8 cellular contexts compared by ENCODE assay signal in the genomic region with DNA sequence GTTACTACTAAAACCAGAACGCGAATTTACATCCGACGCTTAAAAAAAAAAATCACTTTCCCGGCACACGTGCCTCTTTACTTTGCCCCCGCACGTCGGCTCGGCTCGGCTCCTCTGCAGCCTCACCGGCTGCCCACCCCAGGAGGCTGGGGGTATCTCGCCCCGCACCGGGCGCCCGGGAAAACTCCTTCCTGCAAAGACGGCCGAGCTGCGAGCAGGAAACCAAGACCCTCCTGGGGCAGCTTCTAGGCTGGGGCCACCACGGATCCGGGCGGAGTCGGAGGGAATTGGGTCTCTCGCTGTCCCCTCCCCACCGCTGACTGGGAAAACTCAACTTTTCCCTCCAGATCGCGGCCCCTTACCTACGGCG. TPM values are rescaled to one million over a fixed set of nuclear protein-coding genes. Genes with fewer than 3 reads are reported as not detected.
DNase-seq lines count a peak whose midpoint lies in the region; ATAC-seq and TF ChIP-seq lines count a peak whose summit lies in the region.

No MANE protein-coding gene starts in this region.

- H3K4me2 ChIP-seq in osteoblast (ENCODE audit: insufficient read depth, low read length), result peak overlapping the region; percentile 90

- DNase-seq in CD4-positive, alpha-beta memory T cell, result peak in 3 of 5 donors; percentile 1 to 6 (median 2)
- DNase-seq in HFFc6 (no peak), fibroblast of villous mesenchyme (ENCODE audit: low read depth) (peak; percentile 26), osteoblast (ENCODE audit: insufficient read length, low spot score, missing footprints) (peak; percentile 67), GDM1 (lab: John Stamatoyannopoulos, UW) (no peak), 8988T (no peak)
- DNase-seq in T-helper 2 cell treated with Interferon-gamma antibody and Interleukin-4, amounts not matched to agents 5 μg/mL and 100 μg/mL, for 36 hours (ENCODE audit: low spot score), result peak; percentile 5

- intact Hi-C loops in CD4-positive, alpha-beta memory T cell (cut with micrococcal nuclease), result no loop called here

- H3K9me3 Mint-ChIP-seq in CD4-positive, alpha-beta memory T cell, result no peaks in the 10 kb centered on the region
- no peaks in the 10 kb centered on the region for H3K9me3 Mint-ChIP-seq in HFFc6
- no peaks in the 10 kb centered on the region for H3K9me3 Mint-ChIP-seq in T-helper 2 cell treated with Interferon-gamma antibody and Interleukin-4, amounts not matched to agents 5 μg/mL and 100 μg/mL, for 36 hours

- ATAC-seq in GM21381 (IDR thresholded peaks at IDR 0.05; ENCODE audit: unreplicated experiment), result no peak

- POLR2A ChIA-PET in CD4-positive, alpha-beta memory T cell (lab: Charles Lee; ENCODE audit: partially characterized antibody), result no interaction called here

- TF ChIP-seq CTCF in HFFc6 (IDR thresholded peaks at IDR 0.05) (no peak), fibroblast of villous mesenchyme (IDR thresholded peaks at IDR 0.05; ENCODE audit: insufficient read depth, low read depth, low read length) (no peak), osteoblast (IDR thresholded peaks at IDR 0.05; ENCODE audit: extremely low read depth, low read depth, low read length) (no peak)

- no peaks in the 10 kb centered on the region for H3K79me2 ChIP-seq in osteoblast (ENCODE audit: insufficient read depth, low read length)

- peaks cover 7 to 13% (median 10%) of the 10 kb centered on the region in 4 donors for H3K4me1 Mint-ChIP-seq in CD4-positive, alpha-beta memory T cell
- peaks cover 21% of the 10 kb centered on the region for H3K4me1 Mint-ChIP-seq in HFFc6 (ENCODE audit: low read depth)
- H3K4me1 Mint-ChIP-seq in T-helper 2 cell treated with Interferon-gamma antibody and Interleukin-4, amounts not matched to agents 5 μg/mL and 100 μg/mL, for 36 hours (ENCODE audit: low read depth), result peaks cover 6% of the 10 kb centered on the region

- H3K36me3 ChIP-seq in CD4-positive, alpha-beta memory T cell (ENCODE audit: insufficient read depth, low read length), result no peaks in the 10 kb centered on the region
- H3K36me3 ChIP-seq in osteoblast (ENCODE audit: insufficient read depth, low read length), result no peaks in the 10 kb centered on the region

- peak overlapping the region; percentile 86 to 97 (median 92) for H3K4me3 Mint-ChIP-seq in CD4-positive, alpha-beta memory T cell
- H3K4me3 Mint-ChIP-seq in HFFc6, result peak overlapping the region; percentile 92
- peak overlapping the region; percentile 92 for H3K4me3 Mint-ChIP-seq in T-helper 2 cell treated with Interferon-gamma antibody and Interleukin-4, amounts not matched to agents 5 μg/mL and 100 μg/mL, for 36 hours

- H4K20me1 ChIP-seq in osteoblast (ENCODE audit: insufficient read depth, low read length), result no peaks in the 10 kb centered on the region

- peaks cover 5 to 10% of the 10 kb centered on the region in 2 donors for H3K27me3 Mint-ChIP-seq in CD4-positive, alpha-beta memory T cell
- H3K27me3 Mint-ChIP-seq in HFFc6 (ENCODE audit: insufficient read depth), result no peaks in the 10 kb centered on the region
- peaks cover 19% of the 10 kb centered on the region for H3K27me3 Mint-ChIP-seq in T-helper 2 cell treated with Interferon-gamma antibody and Interleukin-4, amounts not matched to agents 5 μg/mL and 100 μg/mL, for 36 hours (ENCODE audit: low read depth)

- CTCF ChIA-PET in CD4-positive, alpha-beta memory T cell (lab: Charles Lee; ENCODE audit: partially characterized antibody), result no interaction called here

- H3K36me3 Mint-ChIP-seq in CD4-positive, alpha-beta memory T cell, result peaks cover 0 to 2% of the 10 kb centered on the region in 2 donors
- H3K36me3 Mint-ChIP-seq in HFFc6 (ENCODE audit: low read depth), result no peaks in the 10 kb centered on the region
- H3K36me3 Mint-ChIP-seq in T-helper 2 cell treated with Interferon-gamma antibody and Interleukin-4, amounts not matched to agents 5 μg/mL and 100 μg/mL, for 36 hours (ENCODE audit: low read depth), result peaks cover 2% of the 10 kb centered on the region

- peak overlapping the region in 2 of 7 donors; percentile 58 to 85 for H3K27ac Mint-ChIP-seq in CD4-positive, alpha-beta memory T cell
- H3K27ac Mint-ChIP-seq in HFFc6, result peak overlapping the region; percentile 81; the same call in 1 of the 2 replicates
- H3K27ac Mint-ChIP-seq in T-helper 2 cell treated with Interferon-gamma antibody and Interleukin-4, amounts not matched to agents 5 μg/mL and 100 μg/mL, for 36 hours, result no peak overlapping the region

- H3K4me3 ChIP-seq in CD4-positive, alpha-beta memory T cell (ENCODE audit: low read length in 2 of 2), result peak overlapping the region in 1 of 2 donors; percentile 49
- H3K4me3 ChIP-seq in fibroblast of villous mesenchyme (ENCODE audit: low read depth, low read length), result peak overlapping the region; percentile 75
- H3K4me3 ChIP-seq in osteoblast (ENCODE audit: insufficient read depth, low read length), result peak overlapping the region; percentile 78

- no peak overlapping the region for H3K27ac ChIP-seq in CD4-positive, alpha-beta memory T cell (ENCODE audit: low read depth, low read length)
- no peak overlapping the region for H3K27ac ChIP-seq in osteoblast (ENCODE audit: low read depth, low read length)

- peak overlapping the region; percentile 93 for H2AFZ ChIP-seq in osteoblast (ENCODE audit: low read length)

- no peaks in the 10 kb centered on the region for H3K27me3 ChIP-seq in CD4-positive, alpha-beta memory T cell (ENCODE audit: insufficient read depth, low read length)
- H3K27me3 ChIP-seq in osteoblast (ENCODE audit: insufficient read depth, low read length), result no peaks in the 10 kb centered on the region

- peaks cover 5% of the 10 kb centered on the region for H3K4me1 ChIP-seq in CD4-positive, alpha-beta memory T cell (ENCODE audit: insufficient read depth, low read length)
- peaks cover 7% of the 10 kb centered on the region for H3K4me1 ChIP-seq in osteoblast (ENCODE audit: insufficient read depth, low read length)

- H3K9me3 ChIP-seq in CD4-positive, alpha-beta memory T cell (ENCODE audit: control insufficient read depth in 1 of 2, low read length in 2 of 2), result no peaks in the 10 kb centered on the region
- H3K9me3 ChIP-seq in osteoblast (ENCODE audit: low read depth, low read length), result no peaks in the 10 kb centered on the region

RNA-seq across cellular contexts. Expression of a gene that starts 0.6 kb away (rescaled TPM):
- 1 to 10 TPM; 4.8 to 5.1 TPM for total RNA-seq in CD4-positive, alpha-beta memory T cell
- 1 to 10 TPM in 1 of 2 donors, not detected in 1; 1.5 TPM for polyA plus RNA-seq in CD4-positive, alpha-beta memory T cell
- total RNA-seq in HFFc6 (2021; fragmentation: NEBNext Ultra II Directional; extraction: Animal tissue kit (Norgen Biotek cat#: 25700)), result 10 to 100 TPM; 17.6 to 22.0 (median 21.1) TPM
- total RNA-seq in fibroblast of villous mesenchyme (21.3 and 22.5 TPM in 2 replicates), osteoblast (26.5 and 30.4 TPM in 2 replicates)

RNA-seq across cellular contexts. Expression of a gene that starts 32.7 kb away (rescaled TPM):
- 10 to 100 TPM; 95.9 to 99.1 TPM for total RNA-seq in CD4-positive, alpha-beta memory T cell
- 100 to 1,000 TPM; 353 to 422 TPM for polyA plus RNA-seq in CD4-positive, alpha-beta memory T cell
- 100 to 1,000 TPM; 178 to 263 (median 196) TPM for total RNA-seq in HFFc6 (2021; fragmentation: NEBNext Ultra II Directional; extraction: Animal tissue kit (Norgen Biotek cat#: 25700))
- total RNA-seq in fibroblast of villous mesenchyme (155 and 156 TPM in 2 replicates), osteoblast (180 and 185 TPM in 2 replicates)

RNA-seq across cellular contexts. Expression of a gene that starts 42.2 kb away (rescaled TPM):
- total RNA-seq in CD4-positive, alpha-beta memory T cell, result 10 to 100 TPM; 24.4 to 31.5 TPM
- polyA plus RNA-seq in CD4-positive, alpha-beta memory T cell, result 10 to 100 TPM; 18.7 to 23.3 TPM
- 100 to 1,000 TPM; 140 to 168 (median 149) TPM for total RNA-seq in HFFc6 (2021; fragmentation: NEBNext Ultra II Directional; extraction: Animal tissue kit (Norgen Biotek cat#: 25700))
- 156 and 171 TPM in 2 replicates for total RNA-seq in fibroblast of villous mesenchyme
- total RNA-seq in osteoblast, result 97.2 and 119 TPM in 2 replicates

Comparison
In these comparisons a context has a peak if more than half of its experiments do, and no peak if none do; other contexts are left out.
1. DNase-seq: peak in CD4-positive, alpha-beta memory T cell (3 of 5), T-helper 2 cell treated with Interferon-gamma antibody and Interleukin-4, amounts not matched to agents 5 μg/mL and 100 μg/mL, for 36 hours (single experiment), fibroblast of villous mesenchyme (single experiment) and osteoblast (single experiment); none in HFFc6 (single experiment), GDM1 (single experiment) and 8988T (single experiment).
2. Peak in every context shown above with its lines, with median percentiles within 50 percentile points of each other: H3K4me3 Mint-ChIP-seq.